In the genomic region with DNA sequence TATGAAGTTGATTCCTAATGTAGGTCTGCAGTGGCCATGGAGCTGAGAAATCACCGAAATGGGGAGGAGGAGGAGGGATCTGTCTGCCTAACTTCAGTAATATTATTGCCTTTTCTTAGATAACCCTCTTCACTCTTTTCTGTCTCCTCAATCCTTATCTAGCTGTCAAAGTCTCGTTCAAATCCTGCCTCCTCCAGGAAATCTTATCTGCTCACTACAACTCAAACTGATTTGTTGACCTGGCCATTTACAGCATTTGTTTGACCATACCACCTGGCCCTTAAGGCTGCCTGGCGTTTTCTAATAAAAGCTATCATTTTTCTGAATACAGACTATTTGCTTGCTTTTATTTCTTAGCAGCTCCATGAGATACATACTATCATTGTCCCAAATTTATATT, we compare ENCODE assay signal across 20 cellular contexts.
"Had no signal": no experiment of that assay in that cellular context is flagged by ENCODE, and none has a peak within 500 bp of the region (broad histone marks: within the 10 kb centered on the region; RNA-seq: fewer than 3 reads in every experiment).

No MANE protein-coding gene starts in this region.

- H3K27me3 Mint-ChIP-seq: IgD-negative memory B cell, T-cell had no signal

- H3K27ac ChIP-seq: RWPE1 had no signal

- H3K27ac Mint-ChIP-seq: T-cell had no signal

- ATAC-seq: T-cell had no signal

- H3K9me3 ChIP-seq: SK-N-SH had no signal

- DNase-seq: KBM-7, MV-4-11, NCI-H1048, NCI-H1105, NCI-H1417, NCI-H1436 treated with DMSO at 0.1 percent for 48 hours, NCI-H187 treated with DMSO at 0.1 percent for 48 hours, NCI-H2029 treated with DMSO at 0.1 percent for 48 hours, NCI-H2171 treated with DMSO at 0.1 percent for 48 hours, NCI-H345, NCI-H446 treated with DMSO at 0.1 percent for 48 hours, NCI-H510A treated with DMSO at 0.1 percent for 48 hours, NCI-H526, NCI-H774, SHP77, SK-N-SH, SW 1271, T-cell had no signal

- H3K4me3 Mint-ChIP-seq: IgD-negative memory B cell, T-cell had no signal

- H3K9ac ChIP-seq: SK-N-SH had no signal
